ENCODE assay signal across 9 cellular contexts in genomic region chr20:289693-290080, GRCh38. TPM values are rescaled to one million over a fixed set of nuclear protein-coding genes. Genes with fewer than 3 reads are reported as not detected.
DNase-seq lines count a peak whose midpoint lies in the region; ATAC-seq and TF ChIP-seq lines count a peak whose summit lies in the region.
"Had no signal": no experiment of that assay in that cellular context is flagged by ENCODE, and none has a peak within 500 bp of the region (broad histone marks: within the 10 kb centered on the region; RNA-seq: fewer than 3 reads in every experiment).

No MANE protein-coding gene starts in this region.

- POLR2A ChIA-PET in WTC11 (lab: Charles Lee): interaction anchor here (1.0 kb wide), 1 partner anchor 36 kb away, joined by 7 read pairs; the partner anchor contains the start of gene SOX12
- POLR2A ChIA-PET in activated CD4-positive, alpha-beta T cell treated with anti-CD3 and anti-CD28 coated beads, Interleukin-2, amount 10 ng/mL, durations not matched to agents 7 days and 5 days (lab: Charles Lee): no interaction called here

- H3K9me3 ChIP-seq in iPS-20b (ENCODE audit: insufficient read depth, low read depth, low read length) (no peaks in the 10 kb centered on the region), tibial artery (no peaks in the 10 kb centered on the region)

- H3K4me1 ChIP-seq in iPS-20b (ENCODE audit: insufficient read depth, low read length): peaks cover 3% of the 10 kb centered on the region; the same call in 1 of the 2 replicates
- H3K4me1 ChIP-seq in tibial artery: peaks cover 0 to 18% (median 10%) of the 10 kb centered on the region in 4 donors

- H3K4me3 ChIP-seq in iPS-20b (ENCODE audit: low read length) (peak overlapping the region; percentile 99), tibial artery (peak overlapping the region; percentile 57 to 67)

- peaks cover 5% of the 10 kb centered on the region for H3K36me3 Mint-ChIP-seq in activated naive CD4-positive, alpha-beta T cell treated with anti-CD3 and anti-CD28 coated beads, Interleukin-2, amount 10 ng/mL, durations not matched to agents 7 days and 5 days
- peaks cover 20% of the 10 kb centered on the region for H3K36me3 Mint-ChIP-seq in WTC11
- peaks cover 3% of the 10 kb centered on the region for H3K36me3 Mint-ChIP-seq in activated CD4-positive, alpha-beta T cell treated with anti-CD3 and anti-CD28 coated beads, Interleukin-2, amount 10 ng/mL, durations not matched to agents 7 days and 5 days (ENCODE audit: low read depth)

- no peak for DNase-seq in activated naive CD4-positive, alpha-beta T cell treated with anti-CD3 and anti-CD28 coated beads, Interleukin-2, amount 10 ng/mL, durations not matched to agents 7 days and 5 days
- no peak for DNase-seq in activated naive CD4-positive, alpha-beta T cell treated with anti-CD3 and anti-CD28 coated beads, Interleukin-2, amount 50 U/mL, for 16 hours
- DNase-seq in WTC11 (ENCODE audit: low spot score) (no peak), tibial artery (no peak)
- DNase-seq in activated CD4-positive, alpha-beta T cell treated with anti-CD3 and anti-CD28 coated beads, Interleukin-2, amount 10 ng/mL, durations not matched to agents 7 days and 5 days: no peak

- CTCF ChIA-PET in activated naive CD4-positive, alpha-beta T cell treated with anti-CD3 and anti-CD28 coated beads, Interleukin-2, amount 10 ng/mL, durations not matched to agents 7 days and 5 days (lab: Charles Lee): no interaction called here
- CTCF ChIA-PET in WTC11 (lab: Charles Lee): no interaction called here
- CTCF ChIA-PET in activated CD4-positive, alpha-beta T cell treated with anti-CD3 and anti-CD28 coated beads, Interleukin-2, amount 10 ng/mL, durations not matched to agents 7 days and 5 days (lab: Charles Lee): no interaction called here

- H3K27me3 ChIP-seq in iPS-20b (ENCODE audit: insufficient read depth, low read length): peaks cover 31% of the 10 kb centered on the region
- H3K27me3 ChIP-seq in tibial artery: no peaks in the 10 kb centered on the region

- peaks cover 29% of the 10 kb centered on the region for H3K4me1 Mint-ChIP-seq in activated naive CD4-positive, alpha-beta T cell treated with anti-CD3 and anti-CD28 coated beads, Interleukin-2, amount 10 ng/mL, durations not matched to agents 7 days and 5 days
- H3K4me1 Mint-ChIP-seq in WTC11: peaks cover 11% of the 10 kb centered on the region
- peaks cover 27% of the 10 kb centered on the region for H3K4me1 Mint-ChIP-seq in activated CD4-positive, alpha-beta T cell treated with anti-CD3 and anti-CD28 coated beads, Interleukin-2, amount 10 ng/mL, durations not matched to agents 7 days and 5 days

- H3K27me3 Mint-ChIP-seq in activated naive CD4-positive, alpha-beta T cell treated with anti-CD3 and anti-CD28 coated beads, Interleukin-2, amount 10 ng/mL, durations not matched to agents 7 days and 5 days: peaks cover 3% of the 10 kb centered on the region
- H3K27me3 Mint-ChIP-seq in WTC11 (ENCODE audit: low read depth): peaks cover 22% of the 10 kb centered on the region
- H3K27me3 Mint-ChIP-seq in activated CD4-positive, alpha-beta T cell treated with anti-CD3 and anti-CD28 coated beads, Interleukin-2, amount 10 ng/mL, durations not matched to agents 7 days and 5 days: no peaks in the 10 kb centered on the region

- ATAC-seq in WTC11: no peak
- no peak for ATAC-seq in HG03378 (IDR thresholded peaks at IDR 0.05; ENCODE audit: unreplicated experiment)
- ATAC-seq in GM18873 (IDR thresholded peaks at IDR 0.05; ENCODE audit: low FRiP score, unreplicated experiment): no peak

- H3K36me3 ChIP-seq in iPS-20b (ENCODE audit: insufficient read depth, low read depth, low read length) (no peaks in the 10 kb centered on the region), tibial artery (no peaks in the 10 kb centered on the region)

- H3K9me3 Mint-ChIP-seq in activated naive CD4-positive, alpha-beta T cell treated with anti-CD3 and anti-CD28 coated beads, Interleukin-2, amount 10 ng/mL, durations not matched to agents 7 days and 5 days: no peaks in the 10 kb centered on the region
- H3K9me3 Mint-ChIP-seq in WTC11: peaks cover 9% of the 10 kb centered on the region
- H3K9me3 Mint-ChIP-seq in activated CD4-positive, alpha-beta T cell treated with anti-CD3 and anti-CD28 coated beads, Interleukin-2, amount 10 ng/mL, durations not matched to agents 7 days and 5 days: no peaks in the 10 kb centered on the region

- H3K9ac ChIP-seq in iPS-20b (ENCODE audit: low read depth, low read length): peak overlapping the region; percentile 95

- intact Hi-C loops in tibial artery (cut with DNase I; ENCODE audit: low total_unique reads): no loop called here

- no peak overlapping the region for H3K4me3 Mint-ChIP-seq in activated naive CD4-positive, alpha-beta T cell treated with anti-CD3 and anti-CD28 coated beads, Interleukin-2, amount 10 ng/mL, durations not matched to agents 7 days and 5 days
- H3K4me3 Mint-ChIP-seq in WTC11: no peak overlapping the region
- no peak overlapping the region for H3K4me3 Mint-ChIP-seq in activated CD4-positive, alpha-beta T cell treated with anti-CD3 and anti-CD28 coated beads, Interleukin-2, amount 10 ng/mL, durations not matched to agents 7 days and 5 days

- H3K27ac Mint-ChIP-seq in activated naive CD4-positive, alpha-beta T cell treated with anti-CD3 and anti-CD28 coated beads, Interleukin-2, amount 10 ng/mL, durations not matched to agents 7 days and 5 days: peak overlapping the region; percentile 79
- peak overlapping the region; percentile 90 for H3K27ac Mint-ChIP-seq in WTC11
- H3K27ac Mint-ChIP-seq in activated CD4-positive, alpha-beta T cell treated with anti-CD3 and anti-CD28 coated beads, Interleukin-2, amount 10 ng/mL, durations not matched to agents 7 days and 5 days: no peak overlapping the region

- TF ChIP-seq CTCF in WTC11 (IDR thresholded peaks at IDR 0.05) (no peak), tibial artery (IDR thresholded peaks at IDR 0.05) (no peak)

- H3K27ac ChIP-seq in iPS-20b (ENCODE audit: low read length) (peak overlapping the region; percentile 72), tibial artery (peak overlapping the region; percentile 73 to 89)

TF ChIP-seq in WTC11, 78 proteins besides CTCF, POLR2A, EP300 and RAD21:
- TF ChIP-seq OVOL2 (CRISPR knock-in tag; IDR thresholded peaks at IDR 0.05; ENCODE audit: borderline replicate concordance) (no peak), MAX (CRISPR knock-in tag; IDR thresholded peaks at IDR 0.05) (no peak), ZMAT4 (CRISPR knock-in tag; IDR thresholded peaks at IDR 0.05) (no peak), ZNF219 (CRISPR knock-in tag; IDR thresholded peaks at IDR 0.05; ENCODE audit: borderline replicate concordance) (no peak)

RNA-seq across cellular contexts. Expression of gene C20orf96, which starts 0.9 kb away (rescaled TPM):
- total RNA-seq in WTC11 (2021): 22.1 to 30.3 TPM (median 27.8 TPM) in 3 replicates
- total RNA-seq in activated CD4-positive, alpha-beta T cell treated with anti-CD3 and anti-CD28 coated beads, Interleukin-2, amount 10 ng/mL, durations not matched to agents 7 days and 5 days: 1 to 10 TPM; 7.8 to 8.2 TPM

RNA-seq across cellular contexts. Expression of gene ZCCHC3, which starts 7.7 kb away (rescaled TPM):
- 43.6 to 54.1 TPM (median 52.6 TPM) in 3 replicates for total RNA-seq in WTC11 (2021)
- total RNA-seq in activated CD4-positive, alpha-beta T cell treated with anti-CD3 and anti-CD28 coated beads, Interleukin-2, amount 10 ng/mL, durations not matched to agents 7 days and 5 days: 10 to 100 TPM; 26.4 to 27.1 TPM

RNA-seq across cellular contexts. Expression of gene DEFB132, which starts 32.2 kb away (rescaled TPM):
- not detected in 3 replicates for total RNA-seq in WTC11 (2021)
- not detected for total RNA-seq in activated CD4-positive, alpha-beta T cell treated with anti-CD3 and anti-CD28 coated beads, Interleukin-2, amount 10 ng/mL, durations not matched to agents 7 days and 5 days
- total RNA-seq: Daoy had no signal

RNA-seq across cellular contexts. Expression of gene SOX12, which starts 35.7 kb away (rescaled TPM):
- 59.1 to 76.3 TPM (median 72.5 TPM) in 3 replicates for total RNA-seq in WTC11 (2021)
- 1 to 10 TPM; 5.6 to 6.0 TPM for total RNA-seq in activated CD4-positive, alpha-beta T cell treated with anti-CD3 and anti-CD28 coated beads, Interleukin-2, amount 10 ng/mL, durations not matched to agents 7 days and 5 days

RNA-seq across cellular contexts. Expression of gene NRSN2, which starts 57.2 kb away (rescaled TPM):
- total RNA-seq in WTC11 (2021): 23.0 to 23.7 TPM (median 23.3 TPM) in 3 replicates
- 1 to 10 TPM in 1 of 2 experiments, under 1 TPM in 1; 0.87 to 1.2 TPM for total RNA-seq in activated CD4-positive, alpha-beta T cell treated with anti-CD3 and anti-CD28 coated beads, Interleukin-2, amount 10 ng/mL, durations not matched to agents 7 days and 5 days
